29 cellular contexts compared by ENCODE assay signal in the genomic region with DNA sequence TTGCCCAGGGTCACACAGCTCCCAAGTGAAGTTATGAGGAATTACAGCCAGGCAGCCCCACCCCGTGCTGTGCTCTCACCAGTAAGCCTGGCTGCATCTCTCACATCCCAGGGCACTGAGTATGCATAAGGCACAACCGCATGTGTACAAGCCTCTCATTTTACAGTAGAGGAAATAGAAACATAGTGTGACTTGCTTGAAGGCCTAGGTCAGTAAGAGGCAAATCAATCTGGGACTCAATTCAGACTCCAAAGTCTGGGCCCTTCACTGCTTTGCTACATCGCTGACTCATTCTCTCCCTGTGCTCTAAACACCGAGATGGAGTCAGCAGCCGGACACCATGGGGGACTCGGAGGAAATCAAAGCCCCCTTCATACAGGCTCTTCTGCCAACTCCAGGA. TPM values are rescaled to one million over a fixed set of nuclear protein-coding genes. Genes with fewer than 3 reads are reported as not detected.
DNase-seq lines count a peak whose midpoint lies in the region; ATAC-seq, FAIRE-seq and TF ChIP-seq lines count a peak whose summit lies in the region.
"Had no signal": no experiment of that assay in that cellular context is flagged by ENCODE, and none has a peak within 500 bp of the region (broad histone marks: within the 10 kb centered on the region; RNA-seq: fewer than 3 reads in every experiment).

No MANE protein-coding gene starts in this region.

- no peaks in the 10 kb centered on the region for H3K9me3 ChIP-seq in HepG2 (ENCODE audit: low read length)
- H3K9me3 ChIP-seq: esophagus squamous epithelium, SJSA1, upper lobe of left lung had no signal

- no peak overlapping the region for H2AFZ ChIP-seq in HepG2 (ENCODE audit: low read length)

- DNase-seq in HT-29 (ENCODE audit: low spot score) (peak; percentile 61), astrocyte of the spinal cord (ENCODE audit: low read depth, low spot score) (peak; percentile 48), HepG2 (ENCODE audit: low spot score) (no peak), HPDE6-E6E7 (ENCODE audit: extremely low spot score) (no peak), GM12892 (ENCODE audit: insufficient read length) (no peak), foreskin melanocyte (no peak)
- no peak for DNase-seq in stimulated activated naive B cell treated with anti-CD40 and anti-IgM and Interleukin-4, amounts not matched to agents 10 μg/mL and 1 μg/mL and 100 μg/mL, for 72 hours
- no peak for DNase-seq in activated CD8-positive, alpha-beta memory T cell treated with anti-CD3 and anti-CD28 coated beads, Interleukin-2, amount 50 U/mL, for 4 hours
- DNase-seq: activated CD4-positive, alpha-beta T cell treated with anti-CD3 and anti-CD28 coated beads for 48 hours; activated naive CD4-positive, alpha-beta T cell treated with anti-CD3 and anti-CD28 coated beads for 36 hours; activated T-cell treated with anti-CD3 and anti-CD28 coated beads, Interleukin-2, amount 50 U/mL, for 72 hours; CD8-positive, alpha-beta memory T cell; cortex of kidney; endodermal cell; esophagus squamous epithelium; mammary epithelial cell; NCI-H1092 treated with DMSO at 0.1 percent for 48 hours; NCI-H187 treated with DMSO at 0.1 percent for 48 hours; NCI-H526; nucleus accumbens; stimulated activated CD4-positive, alpha-beta T cell treated with anti-CD3 and anti-CD28 coated beads, Interleukin-2, amount 100 ng/mL, for 24 hours; substantia nigra; upper lobe of left lung had no signal

- TF ChIP-seq CTCF in astrocyte of the spinal cord (IDR thresholded peaks at IDR 0.05; ENCODE audit: low read depth, low read length) (no peak), HepG2 (CRISPR knock-in tag; IDR thresholded peaks at IDR 0.05) (no peak)

- no peak overlapping the region for H3K9ac ChIP-seq in HepG2 (ENCODE audit: insufficient read depth, low read depth, low read length)

- no peak for TF ChIP-seq POLR2A in HepG2 (IDR thresholded peaks at IDR 0.05; ENCODE audit: insufficient read depth in 1 of 2, low read depth in 2 of 2, low read length in 2 of 2)
- no peak for TF ChIP-seq POLR2A in GM12892 (IDR thresholded peaks at IDR 0.05; ENCODE audit: low read depth, low read length)

- peaks cover 40 to 66% of the 10 kb centered on the region in 2 donors for H3K4me1 Mint-ChIP-seq in stimulated activated naive B cell treated with anti-CD40 and anti-IgM and Interleukin-4, amounts not matched to agents 10 μg/mL and 1 μg/mL and 100 μg/mL, for 72 hours

- H3K9me3 Mint-ChIP-seq in stimulated activated naive B cell treated with anti-CD40 and anti-IgM and Interleukin-4, amounts not matched to agents 10 μg/mL and 1 μg/mL and 100 μg/mL, for 72 hours: no peaks in the 10 kb centered on the region
- H3K9me3 Mint-ChIP-seq: activated naive CD4-positive, alpha-beta T cell treated with anti-CD3 and anti-CD28 coated beads for 36 hours; activated T-cell treated with anti-CD3 and anti-CD28 coated beads, Interleukin-2, amount 50 U/mL, for 72 hours; CD8-positive, alpha-beta memory T cell; endodermal cell; T-helper 1 cell treated with Interleukin-12 subunit alpha and Interleukin-12 subunit beta and Interleukin-4 antibody, amounts not matched to agents 30 μg/mL and 1 μg/mL, for 36 hours had no signal

- no peak for TF ChIP-seq EP300 in HepG2 (IDR thresholded peaks at IDR 0.05; ENCODE audit: low read depth in 2 of 2, low read length in 2 of 2)
- TF ChIP-seq EP300 in HepG2 (CRISPR knock-in tag; IDR thresholded peaks at IDR 0.05; ENCODE audit: borderline replicate concordance): no peak

- TF ChIP-seq RAD21 in HepG2 (CRISPR knock-in tag; IDR thresholded peaks at IDR 0.05): no peak

- peaks cover 30 to 52% of the 10 kb centered on the region in 2 donors for H3K36me3 Mint-ChIP-seq in stimulated activated naive B cell treated with anti-CD40 and anti-IgM and Interleukin-4, amounts not matched to agents 10 μg/mL and 1 μg/mL and 100 μg/mL, for 72 hours

- no peaks in the 10 kb centered on the region for H3K27me3 ChIP-seq in HepG2 (ENCODE audit: control insufficient read depth in 1 of 2, insufficient read depth in 2 of 2, low read length in 2 of 2)
- H3K27me3 ChIP-seq: SJSA1, upper lobe of left lung had no signal

- H3K27ac ChIP-seq in HepG2 (ENCODE audit: extremely low read length, insufficient read depth, low read length): no peak overlapping the region
- H3K27ac ChIP-seq: SJSA1, skin epidermis, upper lobe of left lung, VCaP had no signal

- 87% methylated on average over 6 of the region's 6 CpGs for WGBS in HepG2 (ENCODE audit: low lambda C conversion rate)

- peaks cover 12 to 13% of the 10 kb centered on the region in 2 donors for H3K27me3 Mint-ChIP-seq in stimulated activated naive B cell treated with anti-CD40 and anti-IgM and Interleukin-4, amounts not matched to agents 10 μg/mL and 1 μg/mL and 100 μg/mL, for 72 hours

- CTCF ChIA-PET in HepG2 (lab: Yijun Ruan, JAX; ENCODE audit: low intra/inter-chr PET ratio, low total read pairs): no interaction called here

- intact Hi-C loops in HepG2 (cut with micrococcal nuclease; ENCODE audit: unreplicated experiment): no loop called here

- H3K4me1 ChIP-seq in HepG2 (ENCODE audit: insufficient read depth, low read length): peaks cover 100% of the 10 kb centered on the region

- FAIRE-seq in HepG2 (lab: Jason Lieb, UNC): no peak
- no peak for FAIRE-seq in GM12892 (lab: Jason Lieb, UNC)
- FAIRE-seq: bronchial epithelial cell, GM12891 had no signal

- H3K4me3 ChIP-seq in astrocyte of the spinal cord (ENCODE audit: low read depth, low read length) (no peak overlapping the region), HepG2 (replicated peaks in 1 of 3; ENCODE audit: insufficient read depth in 1 of 3, low read depth in 2 of 3, low read length in 3 of 3) (no peak overlapping the region)
- H3K4me3 ChIP-seq: esophagus squamous epithelium, SJSA1, skin epidermis, upper lobe of left lung had no signal

- H3K4me3 Mint-ChIP-seq in stimulated activated naive B cell treated with anti-CD40 and anti-IgM and Interleukin-4, amounts not matched to agents 10 μg/mL and 1 μg/mL and 100 μg/mL, for 72 hours: no peak overlapping the region
- H3K4me3 Mint-ChIP-seq: activated naive CD4-positive, alpha-beta T cell treated with anti-CD3 and anti-CD28 coated beads for 36 hours; activated T-cell treated with anti-CD3 and anti-CD28 coated beads, Interleukin-2, amount 50 U/mL, for 72 hours; CD8-positive, alpha-beta memory T cell; endodermal cell; T-helper 1 cell treated with Interleukin-12 subunit alpha and Interleukin-12 subunit beta and Interleukin-4 antibody, amounts not matched to agents 30 μg/mL and 1 μg/mL, for 36 hours had no signal

- H3K4me2 ChIP-seq in HepG2 (ENCODE audit: low read depth, low read length): peak overlapping the region; percentile 30; the same call in 1 of the 2 replicates

- POLR2A ChIA-PET in HepG2 (lab: Yijun Ruan, JAX): no interaction called here

- ATAC-seq in HepG2: no peak
- no peak for ATAC-seq in stimulated activated naive B cell treated with anti-CD40 and anti-IgM and Interleukin-4, amounts not matched to agents 10 μg/mL and 1 μg/mL and 100 μg/mL, for 72 hours (replicated peaks)
- ATAC-seq: activated T-cell treated with anti-CD3 and anti-CD28 coated beads, Interleukin-2, amount 50 U/mL, for 72 hours had no signal

- BruUV-seq in HepG2 (replicated peaks; lab: Mats Ljungman, UMichigan): no TSS peak

- H4K20me1 ChIP-seq in HepG2 (ENCODE audit: insufficient read depth, low read length): peaks cover 2% of the 10 kb centered on the region

- peaks cover 93% of the 10 kb centered on the region for H3K79me2 ChIP-seq in HepG2 (ENCODE audit: insufficient read depth, low read length)

- peak overlapping the region; percentile 4 for H3K27ac Mint-ChIP-seq in stimulated activated naive B cell treated with anti-CD40 and anti-IgM and Interleukin-4, amounts not matched to agents 10 μg/mL and 1 μg/mL and 100 μg/mL, for 72 hours
- H3K27ac Mint-ChIP-seq: activated naive CD4-positive, alpha-beta T cell treated with anti-CD3 and anti-CD28 coated beads for 36 hours; activated T-cell treated with anti-CD3 and anti-CD28 coated beads, Interleukin-2, amount 50 U/mL, for 72 hours; CD8-positive, alpha-beta memory T cell; endodermal cell; T-helper 1 cell treated with Interleukin-12 subunit alpha and Interleukin-12 subunit beta and Interleukin-4 antibody, amounts not matched to agents 30 μg/mL and 1 μg/mL, for 36 hours had no signal

- in situ Hi-C loops in astrocyte of the spinal cord (cut with HindIII; ENCODE audit: low sequenced_read_pairs): no loop called here
- in situ Hi-C loops in HepG2 (cut with HindIII; ENCODE audit: extremely low pct_ligation_motif_present, low pct_unique_long_range_greater_than_20kb): loop anchor here (25.0 kb wide), 2 partner anchors 488 to 1037 kb away; no protein-coding TSS in a partner anchor

- H3K36me3 ChIP-seq in HepG2 (replicated peaks in 1 of 2; ENCODE audit: control insufficient read depth in 1 of 2, insufficient read depth in 2 of 2, low read length in 2 of 2): peaks cover 6 to 9% of the 10 kb centered on the region in 2 experiments; a peak in 2 of 5 replicates
- H3K36me3 ChIP-seq: esophagus squamous epithelium, SJSA1, upper lobe of left lung had no signal

TF ChIP-seq in HepG2, 621 proteins besides CTCF, POLR2A, EP300 and RAD21 (continues in another document):
- no peak for TF ChIP-seq ZNF251 (CRISPR knock-in tag; IDR thresholded peaks at IDR 0.05)

RNA-seq across cellular contexts. Expression of a gene that starts 7.9 kb away (rescaled TPM):
- 26.0 and 27.3 TPM in 2 replicates for total RNA-seq in HT-29 (2014; rRNA removed; shearing (Covaris generic))
- total RNA-seq in HepG2 (2016; rRNA removed; fragmentation: Illumina TruSeq; extraction: Trizol): 5.1 TPM in 2 replicates
- 3.3 and 3.4 TPM in 2 replicates for total RNA-seq in HepG2 (2016; cell fraction: cytosol; rRNA removed; fragmentation: Illumina TruSeq; extraction: Trizol; ENCODE audit: low read depth)
- total RNA-seq in HepG2 (2016; cell fraction: insoluble cytoplasmic fraction; rRNA removed; fragmentation: Illumina TruSeq; extraction: Trizol): 4.1 and 4.8 TPM in 2 replicates
- total RNA-seq in HepG2 (2016; cell fraction: membrane; rRNA removed; fragmentation: Illumina TruSeq; extraction: Trizol): 2.0 and 2.1 TPM in 2 replicates
- total RNA-seq in HepG2 (2016; cell fraction: nucleus; rRNA removed; fragmentation: Illumina TruSeq; extraction: Trizol): 6.9 and 8.5 TPM in 2 replicates
- 12.6 and 15.4 TPM in 2 replicates for polyA plus RNA-seq in HepG2 (2011; rRNA removed)
- polyA plus RNA-seq in HepG2 (2011; cell fraction: cytosol; rRNA removed): 6.3 and 10.5 TPM in 2 replicates
- polyA plus RNA-seq in HepG2 (2011; cell fraction: nucleus; rRNA removed): 33.6 and 53.2 TPM in 2 replicates
- 9.3 and 13.3 TPM in 2 replicates for polyA plus RNA-seq in HepG2 (2012)
- 0.42 and 0.49 TPM in 2 replicates for polyA plus RNA-seq in HepG2 (2016; cell fraction: cytosol; fragmentation: Illumina TruSeq; extraction: Trizol; ENCODE audit: low read depth)
- 6.6 and 8.1 TPM in 2 replicates for polyA plus RNA-seq in HepG2 (2016; cell fraction: insoluble cytoplasmic fraction; fragmentation: Illumina TruSeq; extraction: Trizol; ENCODE audit: low read depth)
- polyA plus RNA-seq in HepG2 (2016; cell fraction: membrane; fragmentation: Illumina TruSeq; extraction: Trizol; ENCODE audit: low read depth): 1.2 and 1.6 TPM in 2 replicates
- polyA plus RNA-seq in HepG2 (2016; cell fraction: nucleus; fragmentation: Illumina TruSeq; extraction: Trizol; ENCODE audit: insufficient read depth, low read depth): 14.1 and 15.1 TPM in 2 replicates
- 2.9 and 21.3 TPM in 2 replicates for polyA minus RNA-seq in HepG2 (2011; rRNA and poly(A)+ RNA removed; ENCODE audit: low replicate concordance)
- polyA minus RNA-seq in HepG2 (2011; cell fraction: cytosol; rRNA and poly(A)+ RNA removed): 7.5 and 8.7 TPM in 2 replicates
- polyA minus RNA-seq in HepG2 (2011; cell fraction: nucleus; rRNA and poly(A)+ RNA removed): 12.9 and 21.4 TPM in 2 replicates
- polyA plus RNA-seq in GM12892 (2012; ENCODE audit: missing spikeins): 1.5 TPM

Comparison
In these comparisons a context has a peak if more than half of its experiments do, and no peak if none do; other contexts are left out.
1. DNase-seq: peak in HT-29 (single experiment) and astrocyte of the spinal cord (single experiment); none in HepG2 (single experiment), stimulated activated naive B cell treated with anti-CD40 and anti-IgM and Interleukin-4, amounts not matched to agents 10 μg/mL and 1 μg/mL and 100 μg/mL, for 72 hours (single experiment), HPDE6-E6E7 (single experiment), GM12892 (single experiment), activated CD8-positive, alpha-beta memory T cell treated with anti-CD3 and anti-CD28 coated beads, Interleukin-2, amount 50 U/mL, for 4 hours (single experiment) and foreskin melanocyte (single experiment).